14 cellular contexts compared by ENCODE assay signal in the genomic region with DNA sequence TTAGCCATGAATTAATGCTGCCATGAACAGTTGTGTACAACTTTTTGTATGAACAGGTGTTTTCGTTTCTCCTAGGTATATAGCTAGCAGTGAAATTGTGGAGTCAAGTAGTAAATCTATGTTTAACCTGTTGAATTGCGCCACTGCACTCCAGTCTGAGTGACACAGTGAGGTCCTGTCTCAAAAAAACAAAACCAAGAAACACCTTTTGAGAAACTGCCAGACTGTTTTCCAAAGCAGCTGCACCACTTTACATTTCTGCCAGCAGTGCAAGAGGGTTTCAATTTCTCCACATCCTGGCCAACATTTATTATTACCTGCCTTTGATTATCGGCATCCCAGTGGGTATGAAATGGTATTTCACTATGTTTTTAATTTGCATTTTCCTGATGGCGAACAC.
DNase-seq lines count a peak whose midpoint lies in the region; ATAC-seq and TF ChIP-seq lines count a peak whose summit lies in the region.
"Had no signal": no experiment of that assay in that cellular context is flagged by ENCODE, and none has a peak within 500 bp of the region (broad histone marks: within the 10 kb centered on the region; RNA-seq: fewer than 3 reads in every experiment).

No MANE protein-coding gene starts in this region.

- no peaks in the 10 kb centered on the region for H3K9me3 ChIP-seq in neutrophil
- H3K9me3 ChIP-seq: BLaER1 treated with 17β-estradiol and CSF1 and Interleukin-3, amounts not matched to agents 10 nM and 100 nM had no signal

- no peaks in the 10 kb centered on the region for H3K36me3 ChIP-seq in neutrophil
- H3K36me3 ChIP-seq: BLaER1 treated with 17β-estradiol and CSF1 and Interleukin-3, amounts not matched to agents 10 nM and 100 nM had no signal

- no peak overlapping the region for H3K4me3 ChIP-seq in neutrophil (ENCODE audit: low read depth in 1 of 2, low read length in 1 of 2)
- H3K4me3 ChIP-seq: BLaER1 treated with 17β-estradiol and CSF1 and Interleukin-3, amounts not matched to agents 10 nM and 100 nM had no signal

- H3K4me1 ChIP-seq in neutrophil (ENCODE audit: control insufficient read depth in 1 of 2, insufficient read depth in 1 of 2, low read depth in 1 of 2, low read length in 1 of 2) = peaks cover 71 to 82% of the 10 kb centered on the region in 2 experiments

- ATAC-seq in HG03135 (IDR thresholded peaks at IDR 0.05; ENCODE audit: unreplicated experiment) (no peak), GM21825 (IDR thresholded peaks at IDR 0.05; ENCODE audit: unreplicated experiment) (no peak)

- DNase-seq in NCI-H1092 treated with DMSO at 0.1 percent for 48 hours (lab: John Stamatoyannopoulos, UW) (peak; percentile 10), NCI-H1092 (lab: John Stamatoyannopoulos, UW) (no peak), NCI-H2107 treated with DMSO at 0.1 percent for 48 hours (lab: John Stamatoyannopoulos, UW; ENCODE audit: unreplicated experiment) (peak; percentile 72), NCI-H345 (lab: John Stamatoyannopoulos, UW) (no peak)
- DNase-seq: 8988T, DMS 273 treated with DMSO at 0.1 percent for 48 hours, NCI-H1436, NCI-H2029 treated with DMSO at 0.1 percent for 48 hours, NCI-H446 treated with DMSO at 0.1 percent for 48 hours had no signal

- peaks cover 8% of the 10 kb centered on the region for H3K27me3 ChIP-seq in neutrophil

- no peak for TF ChIP-seq CTCF in neutrophil (IDR thresholded peaks at IDR 0.05)

- peak overlapping the region; percentile 78 for H3K27ac ChIP-seq in cingulate gyrus (ENCODE audit: low read depth, low read length)
- H3K27ac ChIP-seq in neutrophil = peak overlapping the region; percentile 97
- H3K27ac ChIP-seq: BLaER1 treated with 17β-estradiol and CSF1 and Interleukin-3, amounts not matched to agents 10 nM and 100 nM had no signal

Comparison
In these comparisons a context has a peak if more than half of its experiments do, and no peak if none do; other contexts are left out.
1. DNase-seq: peak in NCI-H1092 treated with DMSO at 0.1 percent for 48 hours (single experiment) and NCI-H2107 treated with DMSO at 0.1 percent for 48 hours (single experiment); none in NCI-H1092 (single experiment) and NCI-H345 (single experiment).